ENCODE assay signal across 8 cellular contexts in genomic region chr7:26398436-26399308, GRCh38.
A peak's percentile ranks its signal among the peaks of the same experiment; 100 is the strongest.
DNase-seq lines count a peak whose midpoint lies in the region; ATAC-seq and TF ChIP-seq lines count a peak whose summit lies in the region.

No MANE protein-coding gene starts in this region.

- POLR2A ChIA-PET in HCT116 (lab: Charles Lee) = no interaction called here
- POLR2A ChIA-PET in MCF 10A (lab: Yijun Ruan, JAX) = interaction anchor here (1.1 to 2.3 kb wide), 6 partner anchors 10 to 151 kb away, joined by 3 to 7 read pairs (median 4); no protein-coding TSS in a partner anchor

- no peaks in the 10 kb centered on the region for H3K9me2 ChIP-seq in HCT116 (ENCODE audit: insufficient read depth)
- no peaks in the 10 kb centered on the region for H3K9me2 ChIP-seq in Loucy (replicated peaks; ENCODE audit: low read depth, low read length)

- H3K79me2 ChIP-seq in HCT116 (ENCODE audit: insufficient read depth, low read length) = no peaks in the 10 kb centered on the region
- peaks cover 8% of the 10 kb centered on the region; the same call in 1 of the 2 replicates for H3K79me2 ChIP-seq in Loucy (ENCODE audit: insufficient read depth, low read length)

- intact Hi-C loops in HCT116 (cut with micrococcal nuclease) = no loop called here
- intact Hi-C loops in MCF 10A (cut with micrococcal nuclease) = loop anchor here (10.0 kb wide), 1 partner anchor 96 kb away; no protein-coding TSS in a partner anchor

- H3F3A ChIP-seq in Loucy (ENCODE audit: low read depth) = no peaks in the 10 kb centered on the region

- H3K4me1 Mint-ChIP-seq in MCF 10A (ENCODE audit: insufficient read depth, unreplicated experiment) = peaks cover 9% of the 10 kb centered on the region

- H4K20me1 ChIP-seq in HCT116 (ENCODE audit: insufficient read depth) = no peaks in the 10 kb centered on the region
- H4K20me1 ChIP-seq in Loucy (ENCODE audit: insufficient read depth, low read length, poor library complexity, severe bottlenecking) = no peaks in the 10 kb centered on the region

- peak overlapping the region; percentile 59 for H3K27ac Mint-ChIP-seq in MCF 10A (ENCODE audit: low read depth, unreplicated experiment)

- H3K9me3 ChIP-seq in HCT116 (ENCODE audit: control insufficient read depth in 1 of 2, insufficient read depth in 1 of 2, low read depth in 1 of 2, low read length in 2 of 2) (no peaks in the 10 kb centered on the region), Loucy (ENCODE audit: insufficient read depth, low read depth, low read length) (no peaks in the 10 kb centered on the region), SK-N-MC (ENCODE audit: low read depth, low read length) (no peaks in the 10 kb centered on the region)

- DNase-seq in NCI-H187 (lab: John Stamatoyannopoulos, UW) (peak; percentile 53 to 79), NCI-H187 treated with DMSO at 0.1 percent for 48 hours (lab: John Stamatoyannopoulos, UW) (no peak), HCT116 (ENCODE audit: low read depth, low spot score) (no peak), SK-N-MC (ENCODE audit: low read depth, low spot score) (no peak), MCF 10A (ENCODE audit: unreplicated experiment) (peak; percentile 38), iPS-NIHi7 (ENCODE audit: extremely low spot score) (peak; percentile 87), skeletal muscle cell (ENCODE audit: low read depth) (no peak)

- no peaks in the 10 kb centered on the region for H3K36me3 Mint-ChIP-seq in MCF 10A (ENCODE audit: insufficient read depth, unreplicated experiment)

- TF ChIP-seq CTCF in HCT116 (IDR thresholded peaks at IDR 0.05 in 2 of 3, conservative IDR thresholded peaks at IDR 0.05 in 1 of 3; ENCODE audit: borderline replicate concordance in 1 of 3, insufficient read depth in 1 of 3, low read depth in 2 of 3, low read length in 2 of 3) (no peak), Loucy (conservative IDR thresholded peaks at IDR 0.05; ENCODE audit: low read length) (no peak), MCF 10A (IDR thresholded peaks at IDR 0.05; ENCODE audit: unreplicated experiment) (no peak)

- H3K27me3 Mint-ChIP-seq in MCF 10A (ENCODE audit: insufficient read depth, unreplicated experiment) = no peaks in the 10 kb centered on the region

- H3K36me3 ChIP-seq in HCT116 (ENCODE audit: control insufficient read depth in 1 of 2, insufficient read depth in 2 of 2, low read length in 2 of 2) (no peaks in the 10 kb centered on the region), Loucy (ENCODE audit: insufficient read depth, low read length) (no peaks in the 10 kb centered on the region), SK-N-MC (ENCODE audit: insufficient read depth, low read length) (no peaks in the 10 kb centered on the region)

- H3K27me3 ChIP-seq in HCT116 (ENCODE audit: insufficient read depth, low read length) (no peaks in the 10 kb centered on the region), Loucy (ENCODE audit: insufficient read depth, low read length, poor library complexity, severe bottlenecking) (no peaks in the 10 kb centered on the region)

- H3K4me1 ChIP-seq in HCT116 (ENCODE audit: control insufficient read depth in 1 of 2, insufficient read depth in 2 of 2, low read length in 2 of 2) = peaks cover 10 to 22% of the 10 kb centered on the region in 2 experiments
- H3K4me1 ChIP-seq in Loucy (ENCODE audit: insufficient read depth, low read length, poor library complexity, severe bottlenecking) = peaks cover 16% of the 10 kb centered on the region

- H3K9ac ChIP-seq in HCT116 (ENCODE audit: low read length) (peak overlapping the region; percentile 51), Loucy (ENCODE audit: low read depth, low read length, poor library complexity, severe bottlenecking) (peak overlapping the region; percentile 81), SK-N-MC (ENCODE audit: insufficient read length) (no peak overlapping the region)

- no peak for TF ChIP-seq RAD21 in HCT116 (IDR thresholded peaks at IDR 0.05; ENCODE audit: low read depth)

- ATAC-seq in HCT116 = peak; percentile 84

- RAD21 ChIA-PET in HCT116 (lab: Charles Lee; ENCODE audit: low non-redundant PET in 1 of 2, low total read pairs in 2 of 2, uncharacterized antibody in 2 of 2, unreplicated experiment in 2 of 2) = interaction anchor here in 1 of 2 experiments (0.6 kb wide), 1 partner anchor 33 kb away, joined by 3 read pairs; no protein-coding TSS in a partner anchor

- peak overlapping the region; percentile 76 for H2AFZ ChIP-seq in HCT116 (ENCODE audit: low read depth, low read length, poor library complexity, severe bottlenecking)
- peak overlapping the region; percentile 95 for H2AFZ ChIP-seq in Loucy (ENCODE audit: low read length)

- BruUV-seq in HCT116 (replicated peaks; lab: Mats Ljungman, UMichigan) = no TSS peak
- no TSS peak for BruUV-seq in MCF 10A (replicated peaks; lab: Mats Ljungman, UMichigan)

- H3K4me3 ChIP-seq in HCT116 (replicated peaks in 1 of 2; ENCODE audit: low read depth in 1 of 2, low read length in 2 of 2) = peak overlapping the region; percentile 49 to 71
- H3K4me3 ChIP-seq in Loucy (ENCODE audit: low read length, poor library complexity, severe bottlenecking) = peak overlapping the region; percentile 83
- peak overlapping the region; percentile 71 for H3K4me3 ChIP-seq in SK-N-MC
- peak overlapping the region; percentile 61 for H3K4me3 ChIP-seq in skeletal muscle cell (ENCODE audit: low read depth, low read length)

- peak overlapping the region; percentile 97 for H3K4me3 Mint-ChIP-seq in MCF 10A (ENCODE audit: unreplicated experiment)

- H3K9me3 Mint-ChIP-seq in MCF 10A (ENCODE audit: unreplicated experiment) = no peaks in the 10 kb centered on the region

- H3K4me2 ChIP-seq in HCT116 (ENCODE audit: low read length) = peak overlapping the region; percentile 84
- peak overlapping the region; percentile 91 for H3K4me2 ChIP-seq in Loucy (ENCODE audit: low read depth, low read length, poor library complexity, severe bottlenecking)

- no peak for TF ChIP-seq POLR2A in HCT116 (IDR thresholded peaks at IDR 0.05; ENCODE audit: borderline replicate concordance, extremely low read depth, insufficient read depth, insufficient read length)

- H3K27ac ChIP-seq in HCT116 (ENCODE audit: low read depth, low read length) (peak overlapping the region; percentile 13; the same call in 1 of the 2 replicates), SK-N-MC (no peak overlapping the region)

- CTCF ChIA-PET in HCT116 (lab: Charles Lee) = interaction anchor here (1.2 to 1.3 kb wide), 2 partner anchors 16 to 266 kb away, joined by 3 read pairs; no protein-coding TSS in a partner anchor
- CTCF ChIA-PET in MCF 10A (lab: Yijun Ruan, JAX) = interaction anchor here (0.6 to 3.8 kb wide), 13 partner anchors 10 to 1231 kb away, joined by 3 to 10 read pairs (median 3); no protein-coding TSS in a partner anchor

TF ChIP-seq in HCT116, 20 proteins besides CTCF, POLR2A, EP300 and RAD21:
- peak; percentile 41; the same call in 1 of the 2 replicates for TF ChIP-seq EGR1 (IDR thresholded peaks at IDR 0.05; ENCODE audit: low read depth)
- no peak for TF ChIP-seq ELF1 (IDR thresholded peaks at IDR 0.05; ENCODE audit: borderline replicate concordance, low read depth)
- TF ChIP-seq CBX3 (IDR thresholded peaks at IDR 0.05; ENCODE audit: low read depth) = no peak
- no peak for TF ChIP-seq CEBPB (IDR thresholded peaks at IDR 0.05; ENCODE audit: low read depth)
- peak; percentile 40 for TF ChIP-seq POLR2AphosphoS5 (IDR thresholded peaks at IDR 0.05; ENCODE audit: low read depth, low read length)
- no peak for TF ChIP-seq EZH2 (IDR thresholded peaks at IDR 0.05)
- TF ChIP-seq YY1 (IDR thresholded peaks at IDR 0.05; ENCODE audit: extremely low read depth, insufficient replicate concordance, low read depth, low read length) = no peak
- TF ChIP-seq SIN3A (IDR thresholded peaks at IDR 0.05; ENCODE audit: low read depth) = no peak
- TF ChIP-seq MAX (IDR thresholded peaks at IDR 0.05) = peak; percentile 60
- no peak for TF ChIP-seq ZBTB33 (IDR thresholded peaks at IDR 0.05; ENCODE audit: extremely low read depth, insufficient replicate concordance, low read length)
- peak; percentile 70 for TF ChIP-seq ZFX (IDR thresholded peaks at IDR 0.05)

Comparison
In these comparisons a context has a peak if more than half of its experiments do, and no peak if none do; other contexts are left out.
1. DNase-seq: peak in NCI-H187 (2 of 2), MCF 10A (single experiment) and iPS-NIHi7 (single experiment); none in NCI-H187 treated with DMSO at 0.1 percent for 48 hours (single experiment), HCT116 (single experiment), SK-N-MC (single experiment) and skeletal muscle cell (single experiment).
2. Peak in every context shown above with its lines, with median percentiles within 50 percentile points of each other: H3K4me3 ChIP-seq.